ENCODE assay signal across 1 cellular context in genomic region chr9:116278326-116278725, GRCh38.
TF ChIP-seq lines count a peak whose summit lies in the region.

No MANE protein-coding gene starts in this region.

TF ChIP-seq in K562, 482 proteins besides CTCF, POLR2A, EP300 and RAD21:
- TF ChIP-seq, protein P1, sequence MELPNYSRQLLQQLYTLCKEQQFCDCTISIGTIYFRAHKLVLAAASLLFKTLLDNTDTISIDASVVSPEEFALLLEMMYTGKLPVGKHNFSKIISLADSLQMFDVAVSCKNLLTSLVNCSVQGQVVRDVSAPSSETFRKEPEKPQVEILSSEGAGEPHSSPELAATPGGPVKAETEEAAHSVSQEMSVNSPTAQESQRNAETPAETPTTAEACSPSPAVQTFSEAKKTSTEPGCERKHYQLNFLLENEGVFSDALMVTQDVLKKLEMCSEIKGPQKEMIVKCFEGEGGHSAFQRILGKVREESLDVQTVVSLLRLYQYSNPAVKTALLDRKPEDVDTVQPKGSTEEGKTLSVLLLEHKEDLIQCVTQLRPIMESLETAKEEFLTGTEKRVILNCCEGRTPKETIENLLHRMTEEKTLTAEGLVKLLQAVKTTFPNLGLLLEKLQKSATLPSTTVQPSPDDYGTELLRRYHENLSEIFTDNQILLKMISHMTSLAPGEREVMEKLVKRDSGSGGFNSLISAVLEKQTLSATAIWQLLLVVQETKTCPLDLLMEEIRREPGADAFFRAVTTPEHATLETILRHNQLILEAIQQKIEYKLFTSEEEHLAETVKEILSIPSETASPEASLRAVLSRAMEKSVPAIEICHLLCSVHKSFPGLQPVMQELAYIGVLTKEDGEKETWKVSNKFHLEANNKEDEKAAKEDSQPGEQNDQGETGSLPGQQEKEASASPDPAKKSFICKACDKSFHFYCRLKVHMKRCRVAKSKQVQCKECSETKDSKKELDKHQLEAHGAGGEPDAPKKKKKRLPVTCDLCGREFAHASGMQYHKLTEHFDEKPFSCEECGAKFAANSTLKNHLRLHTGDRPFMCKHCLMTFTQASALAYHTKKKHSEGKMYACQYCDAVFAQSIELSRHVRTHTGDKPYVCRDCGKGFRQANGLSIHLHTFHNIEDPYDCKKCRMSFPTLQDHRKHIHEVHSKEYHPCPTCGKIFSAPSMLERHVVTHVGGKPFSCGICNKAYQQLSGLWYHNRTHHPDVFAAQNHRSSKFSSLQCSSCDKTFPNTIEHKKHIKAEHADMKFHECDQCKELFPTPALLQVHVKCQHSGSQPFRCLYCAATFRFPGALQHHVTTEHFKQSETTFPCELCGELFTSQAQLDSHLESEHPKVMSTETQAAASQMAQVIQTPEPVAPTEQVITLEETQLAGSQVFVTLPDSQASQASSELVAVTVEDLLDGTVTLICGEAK (IDR thresholded peaks at IDR 0.05) = 0 out of 2 replicates have a peak, but pooled peaks have one; percentile 21
- TF ChIP-seq, protein P1 (CRISPR knock-in tag; IDR thresholded peaks at IDR 0.05) = no peak
- no peak for TF ChIP-seq ZNF444 (CRISPR knock-in tag; IDR thresholded peaks at IDR 0.05)
- TF ChIP-seq ZNF263 (CRISPR knock-in tag; IDR thresholded peaks at IDR 0.05; ENCODE audit: borderline replicate concordance) = no peak
